ENCODE assay signal across 6 cellular contexts in the genomic region with DNA sequence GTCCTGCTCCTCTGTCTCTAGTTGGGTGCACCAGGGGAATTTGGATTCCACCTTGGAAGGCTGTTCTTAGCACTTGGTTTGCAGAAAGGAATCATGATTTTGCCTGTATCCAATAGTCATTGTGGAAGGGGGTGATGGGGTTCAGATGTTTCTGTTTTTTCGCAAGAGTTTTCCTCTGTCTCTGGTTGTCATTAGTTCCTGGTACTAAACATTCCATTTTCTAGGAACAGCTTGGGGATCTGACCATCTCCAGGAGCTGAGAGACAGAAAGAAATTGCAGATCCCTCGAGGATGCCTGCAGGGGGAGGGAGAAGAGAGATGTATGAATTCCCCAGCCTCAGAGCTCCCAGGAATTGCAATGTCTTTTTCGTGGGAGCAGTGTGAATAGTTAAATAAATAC.
"Had no signal": no experiment of that assay in that cellular context is flagged by ENCODE, and none has a peak within 500 bp of the region (broad histone marks: within the 10 kb centered on the region; RNA-seq: fewer than 3 reads in every experiment).

No MANE protein-coding gene starts in this region.

- DNase-seq: H9, HCEC 1CT, IMR-90, KG1 had no signal

- H2AFZ ChIP-seq: GM23338 had no signal

- H3K4me3 ChIP-seq: GM23338, K562 had no signal

- H3K4me2 ChIP-seq: GM23338 had no signal

- ATAC-seq: GM23338, K562 had no signal
